ENCODE assay signal across 19 cellular contexts in the genomic region with DNA sequence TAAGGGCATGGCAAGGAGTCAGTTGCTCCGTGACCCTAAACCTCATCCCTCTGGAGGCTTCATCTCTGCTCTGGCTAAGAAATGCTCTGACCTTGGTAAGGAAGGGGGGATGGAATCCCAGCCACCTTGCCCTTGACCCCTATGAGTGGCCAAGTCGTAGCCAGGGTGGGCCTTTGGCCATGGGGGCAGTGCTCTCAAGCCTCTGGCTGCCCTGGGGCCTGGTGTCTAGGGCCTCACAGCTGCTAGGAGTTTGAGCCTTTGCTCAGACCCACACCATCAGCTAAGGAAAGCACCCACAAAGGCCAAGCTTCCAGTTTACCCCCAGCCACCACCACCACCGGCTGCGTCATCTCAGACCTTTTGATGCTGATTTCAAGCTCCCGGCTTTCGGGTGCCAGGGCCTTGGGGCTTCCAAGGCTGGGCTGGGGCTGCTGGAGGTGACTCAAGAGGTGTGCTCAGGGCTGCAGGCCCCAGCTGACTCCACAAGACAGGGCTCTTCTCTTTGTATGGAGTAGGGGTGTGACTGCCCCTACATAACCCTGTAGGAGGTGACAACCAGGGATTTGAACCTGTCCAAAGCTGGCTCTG. TPM values are rescaled to one million over a fixed set of nuclear protein-coding genes. Genes with fewer than 3 reads are reported as not detected.
A peak's percentile ranks its signal among the peaks of the same experiment; 100 is the strongest.
DNase-seq lines count a peak whose midpoint lies in the region; ATAC-seq, FAIRE-seq and TF ChIP-seq lines count a peak whose summit lies in the region.
"Had no signal": no experiment of that assay in that cellular context is flagged by ENCODE, and none has a peak within 500 bp of the region (broad histone marks: within the 10 kb centered on the region; RNA-seq: fewer than 3 reads in every experiment).

No MANE protein-coding gene starts in this region.

- intact Hi-C loops in heart right ventricle (cut with DNase I) (no loop called here), cardiac septum (cut with DNase I) (no loop called here), transverse colon (cut with DNase I; ENCODE audit: low total_unique reads) (no loop called here)

- peak in 2 of 8 donors; percentile 16 to 38 for ATAC-seq in heart right ventricle

- H3K27me3 ChIP-seq in heart right ventricle: no peaks in the 10 kb centered on the region
- no peaks in the 10 kb centered on the region for H3K27me3 ChIP-seq in muscle layer of colon (ENCODE audit: control insufficient read depth in 1 of 2, insufficient read depth in 2 of 2, low read length in 2 of 2)
- no peaks in the 10 kb centered on the region for H3K27me3 ChIP-seq in transverse colon

- peak overlapping the region; percentile 63 for H3K9ac ChIP-seq in muscle layer of colon (ENCODE audit: low read length)

- POLR2A ChIA-PET in activated CD4-positive, alpha-beta memory T cell treated with anti-CD3 and anti-CD28 coated beads, Interleukin-2, amount 10 ng/mL, durations not matched to agents 7 days and 5 days (lab: Charles Lee): interaction anchor here (1.3 to 13.5 kb wide), 6 partner anchors 10 to 53 kb away, joined by 3 to 616 read pairs (median 16); a partner anchor contains a TSS

- no peak for TF ChIP-seq POLR2A in transverse colon (IDR thresholded peaks at IDR 0.05)

- H3K27ac Mint-ChIP-seq in activated CD4-positive, alpha-beta memory T cell treated with anti-CD3 and anti-CD28 coated beads, Interleukin-2, amount 10 ng/mL, durations not matched to agents 7 days and 5 days: peak overlapping the region; percentile 85

- H3K4me1 Mint-ChIP-seq in activated CD4-positive, alpha-beta memory T cell treated with anti-CD3 and anti-CD28 coated beads, Interleukin-2, amount 10 ng/mL, durations not matched to agents 7 days and 5 days: peaks cover 89% of the 10 kb centered on the region

- no peak overlapping the region for H3K4me3 Mint-ChIP-seq in activated CD4-positive, alpha-beta memory T cell treated with anti-CD3 and anti-CD28 coated beads, Interleukin-2, amount 10 ng/mL, durations not matched to agents 7 days and 5 days

- TF ChIP-seq CTCF in heart right ventricle (IDR thresholded peaks at IDR 0.05) (no peak), transverse colon (IDR thresholded peaks at IDR 0.05) (no peak), D721Med (IDR thresholded peaks at IDR 0.05; ENCODE audit: insufficient read depth, missing control alignments) (no peak)

- CTCF ChIA-PET in activated CD4-positive, alpha-beta memory T cell treated with anti-CD3 and anti-CD28 coated beads, Interleukin-2, amount 10 ng/mL, durations not matched to agents 7 days and 5 days (lab: Charles Lee): interaction anchor here (0.6 to 13.5 kb wide), 5 partner anchors 11 to 33 kb away, joined by 3 to 354 read pairs (median 5); a partner anchor contains a TSS

- H3K9me3 ChIP-seq in heart right ventricle (no peaks in the 10 kb centered on the region), muscle layer of colon (ENCODE audit: low read length) (no peaks in the 10 kb centered on the region), transverse colon (no peaks in the 10 kb centered on the region)

- H3K36me3 ChIP-seq in heart right ventricle (no peaks in the 10 kb centered on the region), muscle layer of colon (ENCODE audit: insufficient read depth, low read length) (no peaks in the 10 kb centered on the region), transverse colon (no peaks in the 10 kb centered on the region)

- H3K36me3 Mint-ChIP-seq in activated CD4-positive, alpha-beta memory T cell treated with anti-CD3 and anti-CD28 coated beads, Interleukin-2, amount 10 ng/mL, durations not matched to agents 7 days and 5 days (ENCODE audit: low read depth): peaks cover 40% of the 10 kb centered on the region

- in situ Hi-C loops in transverse colon (cut with MboI; ENCODE audit: low pct_ligation_motif_present in 1 of 4, low pct_unique_long_range_greater_than_20kb in 1 of 4, low sequenced_read_pairs in 3 of 4): no loop called here

- DNase-seq in heart right ventricle (no peak), cardiac septum (ENCODE audit: low spot score) (no peak), transverse colon (no peak), D721Med (ENCODE audit: insufficient read length, low spot score) (no peak), activated gamma-delta T cell treated with Interleukin-2 at 50 U/mL for 16 hours (no peak)
- no peak for DNase-seq in activated CD4-positive, alpha-beta memory T cell treated with anti-CD3 and anti-CD28 coated beads, Interleukin-2, amount 10 ng/mL, durations not matched to agents 7 days and 5 days
- DNase-seq: AML-193; dermis blood vessel endothelial cell; erythroblast; head of caudate nucleus; islet precursor cell; NCI-H187 treated with DMSO at 0.1 percent for 48 hours; NCI-H510A; stimulated activated naive CD4-positive, alpha-beta T cell treated with Interleukin-2 at 50 U/mL for 16 hours had no signal

- no peaks in the 10 kb centered on the region for H3K27me3 Mint-ChIP-seq in activated CD4-positive, alpha-beta memory T cell treated with anti-CD3 and anti-CD28 coated beads, Interleukin-2, amount 10 ng/mL, durations not matched to agents 7 days and 5 days

- FAIRE-seq in D721Med (lab: Jason Lieb, UNC): no peak
- FAIRE-seq: astrocyte, GM18507 had no signal

- WGBS in heart right ventricle, 2 donors: 60 to 65% methylated on average over 6 of the region's 6 CpGs
- WGBS in transverse colon (ENCODE audit: low coverage in 1 of 2), 2 donors: 79% methylated on average over 6 of the region's 6 CpGs; no CpG with 5 or more reads in 1 of the 2 donors

- H3K4me1 ChIP-seq in heart right ventricle (peaks cover 24 to 98% (median 57%) of the 10 kb centered on the region in 9 donors), muscle layer of colon (ENCODE audit: insufficient read depth, low read length) (peaks cover 63% of the 10 kb centered on the region), transverse colon (peaks cover 19 to 44% (median 31%) of the 10 kb centered on the region in 4 donors)

- peak overlapping the region; percentile 40 to 93 (median 88) for H3K27ac ChIP-seq in heart right ventricle
- H3K27ac ChIP-seq in muscle layer of colon (ENCODE audit: low read depth, low read length): peak overlapping the region; percentile 45
- peak overlapping the region; percentile 76 to 91 (median 85) for H3K27ac ChIP-seq in transverse colon
- H3K27ac ChIP-seq: SK-N-MC had no signal

- peaks cover 5% of the 10 kb centered on the region for H3K9me3 Mint-ChIP-seq in activated CD4-positive, alpha-beta memory T cell treated with anti-CD3 and anti-CD28 coated beads, Interleukin-2, amount 10 ng/mL, durations not matched to agents 7 days and 5 days

- peak overlapping the region in 8 of 10 donors; percentile 2 to 57 (median 48) for H3K4me3 ChIP-seq in heart right ventricle
- peak overlapping the region in 1 of 2 donors; percentile 63 for H3K4me3 ChIP-seq in muscle layer of colon (ENCODE audit: low read depth in 1 of 2, low read length in 2 of 2)
- H3K4me3 ChIP-seq in transverse colon: peak overlapping the region in 1 of 4 donors; percentile 43
- H3K4me3 ChIP-seq: SK-N-MC had no signal

- no peak for TF ChIP-seq EP300 in transverse colon (IDR thresholded peaks at IDR 0.05; ENCODE audit: low read depth)

RNA-seq across cellular contexts. Expression of a gene that starts 3.7 kb away (rescaled TPM):
- total RNA-seq in heart right ventricle: 100 to 1,000 TPM in 9 of 10 donors, 10 to 100 TPM in 1; 85.7 to 253 (median 168) TPM
- polyA plus RNA-seq in heart right ventricle: 100 to 1,000 TPM in 1 of 2 donors, 10 to 100 TPM in 1; 19.6 to 374 TPM
- total RNA-seq in cardiac septum: 156 TPM
- total RNA-seq in activated CD4-positive, alpha-beta memory T cell treated with anti-CD3 and anti-CD28 coated beads, Interleukin-2, amount 10 ng/mL, durations not matched to agents 7 days and 5 days: 10 to 100 TPM; 93.9 to 99.3 TPM
- total RNA-seq in transverse colon: 10 to 100 TPM; 22.1 to 35.8 (median 27.9) TPM
- total RNA-seq: dermis blood vessel endothelial cell had no signal

RNA-seq across cellular contexts. Expression of a gene that starts 24.4 kb away (rescaled TPM):
- total RNA-seq in heart right ventricle (1 to 10 TPM in 3 of 10 donors, under 1 TPM in 6, not detected in 1; 0.40 to 1.6 (median 0.75) TPM), cardiac septum (3.4 TPM), transverse colon (not detected)
- 1 to 10 TPM in 1 of 2 donors, not detected in 1; 1.3 TPM for polyA plus RNA-seq in heart right ventricle
- total RNA-seq in activated CD4-positive, alpha-beta memory T cell treated with anti-CD3 and anti-CD28 coated beads, Interleukin-2, amount 10 ng/mL, durations not matched to agents 7 days and 5 days: under 1 TPM in 1 of 2 experiments, not detected in 1; 0.45 TPM
- total RNA-seq: astrocyte, dermis blood vessel endothelial cell, mesenteric fat pad had no signal

RNA-seq across cellular contexts. Expression of a gene that starts 45.6 kb away (rescaled TPM):
- not detected for total RNA-seq in heart right ventricle
- polyA plus RNA-seq in heart right ventricle: not detected
- total RNA-seq in cardiac septum: not detected
- not detected for total RNA-seq in activated CD4-positive, alpha-beta memory T cell treated with anti-CD3 and anti-CD28 coated beads, Interleukin-2, amount 10 ng/mL, durations not matched to agents 7 days and 5 days
- total RNA-seq in transverse colon: not detected
- total RNA-seq: astrocyte, dermis blood vessel endothelial cell, mesenteric fat pad had no signal

RNA-seq across cellular contexts. Expression of a gene that starts 53.4 kb away (rescaled TPM):
- under 1 TPM in 9 of 10 donors, not detected in 1; 0.07 to 0.37 (median 0.15) TPM for total RNA-seq in heart right ventricle
- polyA plus RNA-seq in heart right ventricle: under 1 TPM; 0.22 to 0.29 TPM
- total RNA-seq in cardiac septum: 0.30 TPM
- 1 to 10 TPM; 7.3 to 7.9 TPM for total RNA-seq in activated CD4-positive, alpha-beta memory T cell treated with anti-CD3 and anti-CD28 coated beads, Interleukin-2, amount 10 ng/mL, durations not matched to agents 7 days and 5 days
- total RNA-seq in transverse colon: 1 to 10 TPM in 2 of 4 donors, not detected in 2; 2.6 to 2.7 TPM
